In genomic region chr14:21921453-21921852, GRCh38 we compare ENCODE assay signal across 28 cellular contexts.
DNase-seq lines count a peak whose midpoint lies in the region; ATAC-seq, FAIRE-seq and TF ChIP-seq lines count a peak whose summit lies in the region.
"Had no signal": no experiment of that assay in that cellular context is flagged by ENCODE, and none has a peak within 500 bp of the region (broad histone marks: within the 10 kb centered on the region; RNA-seq: fewer than 3 reads in every experiment).

No MANE protein-coding gene starts in this region.

- DNase-seq in activated naive CD4-positive, alpha-beta T cell treated with anti-CD3 and anti-CD28 coated beads for 36 hours, result no peak
- DNase-seq in activated naive CD4-positive, alpha-beta T cell treated with anti-CD3 and anti-CD28 coated beads, Interleukin-2, amount 50 U/mL, for 16 hours, result no peak
- no peak for DNase-seq in activated CD8-positive, alpha-beta T cell treated with anti-CD3 and anti-CD28 coated beads for 36 hours
- DNase-seq in immature natural killer cell (no peak), GM19239 (ENCODE audit: insufficient read length, low spot score) (no peak), SIG-M5 treated with dmso at 0.1 percent for 504 hours (lab: John Stamatoyannopoulos, UW; ENCODE audit: unreplicated experiment) (no peak)
- DNase-seq in stimulated activated naive CD8-positive, alpha-beta T cell treated with anti-CD3 and anti-CD28 coated beads, Interleukin-15, amount 100 ng/mL, for 72 hours, result no peak
- DNase-seq: activated CD4-positive, alpha-beta T cell treated with anti-CD3 and anti-CD28 coated beads for 1 hour; BE2C; COR-L47; effector CD8-positive, alpha-beta T cell; HCEC 1CT; hypothalamus; Kasumi-1; left colon; mucosa of descending colon; NCI-H1417 treated with DMSO at 0.1 percent for 48 hours; NCI-H2081 treated with DMSO at 0.1 percent for 48 hours; NCI-H226; NCI-H526 treated with DMSO at 0.1 percent for 48 hours; NK-92 treated with Interleukin-12 subunit alpha and Interleukin-12 subunit beta, amount 100 ng/mL, for 24 hours; stimulated activated naive CD4-positive, alpha-beta T cell treated with Interleukin-2 at 50 U/mL for 16 hours; T-helper 2 cell had no signal

- peak overlapping the region; percentile 72 for H3K27ac Mint-ChIP-seq in activated naive CD4-positive, alpha-beta T cell treated with anti-CD3 and anti-CD28 coated beads for 36 hours
- peak overlapping the region; percentile 84 for H3K27ac Mint-ChIP-seq in activated CD8-positive, alpha-beta T cell treated with anti-CD3 and anti-CD28 coated beads for 36 hours
- peak overlapping the region; percentile 49 to 92 (median 74) for H3K27ac Mint-ChIP-seq in immature natural killer cell
- no peak overlapping the region for H3K27ac Mint-ChIP-seq in stimulated activated naive CD8-positive, alpha-beta T cell treated with anti-CD3 and anti-CD28 coated beads, Interleukin-15, amount 100 ng/mL, for 72 hours

- POLR2A ChIA-PET in activated CD8-positive, alpha-beta T cell treated with anti-CD3 and anti-CD28 coated beads for 36 hours (lab: Charles Lee), result interaction anchor here (0.6 to 1.8 kb wide), 5 partner anchors 18 to 667 kb away, joined by 3 to 4 read pairs (median 4); partner anchors contain the start of gene DAD1

- peaks cover 2% of the 10 kb centered on the region for H3K9me3 Mint-ChIP-seq in activated naive CD4-positive, alpha-beta T cell treated with anti-CD3 and anti-CD28 coated beads for 36 hours
- H3K9me3 Mint-ChIP-seq in activated CD8-positive, alpha-beta T cell treated with anti-CD3 and anti-CD28 coated beads for 36 hours, result peaks cover 11% of the 10 kb centered on the region
- H3K9me3 Mint-ChIP-seq in immature natural killer cell, result no peaks in the 10 kb centered on the region
- peaks cover 4 to 13% of the 10 kb centered on the region in 2 donors for H3K9me3 Mint-ChIP-seq in stimulated activated naive CD8-positive, alpha-beta T cell treated with anti-CD3 and anti-CD28 coated beads, Interleukin-15, amount 100 ng/mL, for 72 hours
- H3K9me3 Mint-ChIP-seq: activated naive CD4-positive, alpha-beta T cell treated with anti-CD3 and anti-CD28 coated beads, Interleukin-2, amount 50 U/mL, for 72 hours had no signal

- intact Hi-C loops in activated naive CD4-positive, alpha-beta T cell treated with anti-CD3 and anti-CD28 coated beads for 36 hours (cut with micrococcal nuclease), result loop anchor here (5.0 kb wide), 1 partner anchor 1171 kb away; no protein-coding TSS in a partner anchor
- intact Hi-C loops in activated CD8-positive, alpha-beta T cell treated with anti-CD3 and anti-CD28 coated beads for 36 hours (cut with micrococcal nuclease), result no loop called here

- FAIRE-seq in GM19239 (lab: Jason Lieb, UNC), result no peak
- FAIRE-seq: astrocyte, GM12878 had no signal

- H3K36me3 Mint-ChIP-seq in activated naive CD4-positive, alpha-beta T cell treated with anti-CD3 and anti-CD28 coated beads for 36 hours (ENCODE audit: low read depth), result no peaks in the 10 kb centered on the region
- peaks cover 24% of the 10 kb centered on the region for H3K36me3 Mint-ChIP-seq in activated CD8-positive, alpha-beta T cell treated with anti-CD3 and anti-CD28 coated beads for 36 hours (ENCODE audit: low read depth)
- H3K36me3 Mint-ChIP-seq in immature natural killer cell, result peaks cover 2 to 4% (median 3%) of the 10 kb centered on the region in 3 donors

- no peak for TF ChIP-seq CTCF in activated CD8-positive, alpha-beta T cell treated with anti-CD3 and anti-CD28 coated beads for 36 hours (IDR thresholded peaks at IDR 0.05)

- no peaks in the 10 kb centered on the region for H3K27me3 Mint-ChIP-seq in activated naive CD4-positive, alpha-beta T cell treated with anti-CD3 and anti-CD28 coated beads for 36 hours (ENCODE audit: low read depth)
- no peaks in the 10 kb centered on the region for H3K27me3 Mint-ChIP-seq in activated CD8-positive, alpha-beta T cell treated with anti-CD3 and anti-CD28 coated beads for 36 hours
- peaks cover 0 to 4% (median 0%) of the 10 kb centered on the region in 3 donors for H3K27me3 Mint-ChIP-seq in immature natural killer cell (ENCODE audit: low read depth in 3 of 3)
- no peaks in the 10 kb centered on the region for H3K27me3 Mint-ChIP-seq in stimulated activated naive CD8-positive, alpha-beta T cell treated with anti-CD3 and anti-CD28 coated beads, Interleukin-15, amount 100 ng/mL, for 72 hours

- no peak for ATAC-seq in activated CD8-positive, alpha-beta T cell treated with anti-CD3 and anti-CD28 coated beads for 36 hours
- ATAC-seq in stimulated activated naive CD8-positive, alpha-beta T cell treated with anti-CD3 and anti-CD28 coated beads, Interleukin-15, amount 100 ng/mL, for 72 hours, result peak; percentile 24
- ATAC-seq in HG02623 (IDR thresholded peaks at IDR 0.05; ENCODE audit: unreplicated experiment), result no peak
- ATAC-seq: GM12878, left colon, mucosa of descending colon, SK-N-SH treated with all-trans-retinoic acid at 6 μM for 48 hours had no signal

- peaks cover 69% of the 10 kb centered on the region for H3K4me1 Mint-ChIP-seq in activated naive CD4-positive, alpha-beta T cell treated with anti-CD3 and anti-CD28 coated beads for 36 hours (ENCODE audit: low read depth)
- H3K4me1 Mint-ChIP-seq in activated CD8-positive, alpha-beta T cell treated with anti-CD3 and anti-CD28 coated beads for 36 hours (ENCODE audit: low read depth), result peaks cover 60% of the 10 kb centered on the region
- H3K4me1 Mint-ChIP-seq in immature natural killer cell, result peaks cover 79 to 84% of the 10 kb centered on the region in 2 donors
- H3K4me1 Mint-ChIP-seq in stimulated activated naive CD8-positive, alpha-beta T cell treated with anti-CD3 and anti-CD28 coated beads, Interleukin-15, amount 100 ng/mL, for 72 hours, result peaks cover 53% of the 10 kb centered on the region

- CTCF ChIA-PET in activated naive CD4-positive, alpha-beta T cell treated with anti-CD3 and anti-CD28 coated beads for 36 hours (lab: Charles Lee), result interaction anchor here (0.8 to 4.5 kb wide), 8 partner anchors 7 to 642 kb away, joined by 3 to 37 read pairs (median 4); no protein-coding TSS in a partner anchor
- CTCF ChIA-PET in activated CD8-positive, alpha-beta T cell treated with anti-CD3 and anti-CD28 coated beads for 36 hours (lab: Charles Lee), result interaction anchor here (0.7 to 6.5 kb wide), 15 partner anchors 8 to 648 kb away, joined by 3 to 42 read pairs (median 5); no protein-coding TSS in a partner anchor

- no peak overlapping the region for H3K4me3 Mint-ChIP-seq in activated naive CD4-positive, alpha-beta T cell treated with anti-CD3 and anti-CD28 coated beads for 36 hours
- H3K4me3 Mint-ChIP-seq in activated CD8-positive, alpha-beta T cell treated with anti-CD3 and anti-CD28 coated beads for 36 hours, result peak overlapping the region; percentile 36
- no peak overlapping the region for H3K4me3 Mint-ChIP-seq in immature natural killer cell
- no peak overlapping the region for H3K4me3 Mint-ChIP-seq in stimulated activated naive CD8-positive, alpha-beta T cell treated with anti-CD3 and anti-CD28 coated beads, Interleukin-15, amount 100 ng/mL, for 72 hours

Comparison
In these comparisons a context has a peak if more than half of its experiments do, and no peak if none do; other contexts are left out.
1. H3K27ac Mint-ChIP-seq: peak in activated naive CD4-positive, alpha-beta T cell treated with anti-CD3 and anti-CD28 coated beads for 36 hours (single experiment), activated CD8-positive, alpha-beta T cell treated with anti-CD3 and anti-CD28 coated beads for 36 hours (single experiment) and immature natural killer cell (6 of 6); none in stimulated activated naive CD8-positive, alpha-beta T cell treated with anti-CD3 and anti-CD28 coated beads, Interleukin-15, amount 100 ng/mL, for 72 hours (0 of 2).